Comparison of ENCODE assay signal across 28 cellular contexts in the genomic region with DNA sequence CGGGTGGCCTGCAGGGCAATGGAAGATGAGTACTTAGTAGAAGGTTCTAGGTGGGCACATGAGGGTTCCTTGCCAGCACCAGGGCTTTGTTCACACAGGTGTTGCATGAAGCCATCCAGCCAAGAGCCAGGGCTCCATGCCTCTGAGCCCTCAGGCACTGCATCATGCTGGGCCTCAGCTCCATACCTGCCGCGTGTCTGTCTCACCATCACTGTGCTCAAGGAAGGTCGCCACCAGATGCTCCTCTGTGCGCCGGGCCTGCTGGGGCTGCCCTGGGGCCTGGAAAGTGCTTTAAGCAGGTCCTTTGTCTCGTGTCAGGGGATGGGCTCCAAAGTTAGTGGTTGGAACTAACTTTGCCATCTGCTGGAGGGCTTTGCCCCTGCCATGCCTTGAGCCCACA. TPM values are rescaled to one million over a fixed set of nuclear protein-coding genes. Genes with fewer than 3 reads are reported as not detected.
A peak's percentile ranks its signal among the peaks of the same experiment; 100 is the strongest.
DNase-seq lines count a peak whose midpoint lies in the region; ATAC-seq, FAIRE-seq and TF ChIP-seq lines count a peak whose summit lies in the region.
"Had no signal": no experiment of that assay in that cellular context is flagged by ENCODE, and none has a peak within 500 bp of the region (broad histone marks: within the 10 kb centered on the region; RNA-seq: fewer than 3 reads in every experiment).

No MANE protein-coding gene starts in this region.

- no peaks in the 10 kb centered on the region for H3K23me2 ChIP-seq in H1 (ENCODE audit: low read depth, low read length)

- peaks cover 9 to 18% of the 10 kb centered on the region in 2 experiments for H4K20me1 ChIP-seq in H1 (replicated peaks in 1 of 2; ENCODE audit: control insufficient read depth in 1 of 2, insufficient read depth in 2 of 2, low read length in 2 of 2)

- no peak for TF ChIP-seq EP300 in H1 (IDR thresholded peaks at IDR 0.05; ENCODE audit: borderline replicate concordance in 1 of 2, low read depth in 2 of 2, low read length in 2 of 2)

- POLR2A ChIA-PET in H1 (lab: Charles Lee; ENCODE audit: partially characterized antibody) = no interaction called here

- peak; percentile 1 for DNase-seq in 8988T
- DNase-seq in ELF-1 (ENCODE audit: low read depth, low spot score) = peak; percentile 61
- DNase-seq in H1 (ENCODE audit: low read depth in 1 of 2, low spot score in 2 of 2) = no peak
- no peak for DNase-seq in mesothelial cell of epicardium (ENCODE audit: low spot score in 2 of 2, unreplicated experiment in 2 of 2)
- DNase-seq in NCI-H510A treated with DMSO at 0.1 percent for 48 hours (lab: John Stamatoyannopoulos, UW) = no peak
- DNase-seq in stimulated activated CD4-positive, alpha-beta T cell treated with anti-CD3 and anti-CD28 coated beads, Interleukin-2, amount 100 ng/mL, for 24 hours = no peak
- DNase-seq: Calu3; DMS79 treated with DMSO at 0.1 percent for 48 hours; GOT3; HCEC 1CT; Karpas-422; NCI-H1092 treated with DMSO at 0.1 percent for 48 hours; NCI-H146; NCI-H1930; NCI-H2107; NCI-H524 treated with DMSO at 0.1 percent for 48 hours; NCI-H82; NK-92 treated with Interleukin-12 subunit alpha and Interleukin-12 subunit beta, amount 100 ng/mL, for 24 hours; PC-9 had no signal

- H3K27ac ChIP-seq in H1 (ENCODE audit: low read depth, low read length) = no peak overlapping the region
- H3K27ac ChIP-seq: HL-60, PC-9, SJSA1 had no signal

- TF ChIP-seq POLR2A in H1 (IDR thresholded peaks at IDR 0.05; ENCODE audit: control extremely low read depth in 1 of 2, low read depth in 2 of 2, low read length in 2 of 2) = no peak

- no peak overlapping the region; the same call in 1 of the 2 replicates for H3K18ac ChIP-seq in H1 (ENCODE audit: extremely low read depth, low read length)

- no peak overlapping the region for H2BK20ac ChIP-seq in H1 (ENCODE audit: low read length)

- peaks cover 0 to 18% (median 8%) of the 10 kb centered on the region in 4 experiments; a peak in 6 of 7 replicates for H3K4me1 ChIP-seq in H1 (replicated peaks in 1 of 4; ENCODE audit: control insufficient read depth in 3 of 4, insufficient read depth in 4 of 4, low read length in 3 of 4)

- FAIRE-seq in H1 (lab: Jason Lieb, UNC) = no peak
- FAIRE-seq: GM12892 had no signal

- H3K27ac Mint-ChIP-seq in mesothelial cell of epicardium = peak overlapping the region; percentile 21

- no peak overlapping the region for H3K23ac ChIP-seq in H1 (ENCODE audit: insufficient read length)

- H3K56ac ChIP-seq in H1 (replicated peaks; ENCODE audit: insufficient read length, low read depth, low read length) = no peak overlapping the region

- H3K9me3 ChIP-seq in H1 (ENCODE audit: insufficient read depth in 2 of 2, low read depth in 1 of 2, low read length in 1 of 2) = no peaks in the 10 kb centered on the region
- H3K9me3 ChIP-seq: SJSA1 had no signal

- no peak overlapping the region for H3K9ac ChIP-seq in H1 (replicated peaks in 1 of 4; ENCODE audit: extremely low read depth in 1 of 4, low read depth in 3 of 4, low read length in 3 of 4)

- peaks cover 14 to 97% of the 10 kb centered on the region in 2 experiments for H3K79me2 ChIP-seq in H1 (ENCODE audit: control insufficient read depth in 1 of 2, insufficient read depth in 2 of 2, low read length in 2 of 2)

- no peak overlapping the region for H3K14ac ChIP-seq in H1 (ENCODE audit: insufficient read length)

- peaks cover 20% of the 10 kb centered on the region for H3K36me3 Mint-ChIP-seq in mesothelial cell of epicardium

- no peak overlapping the region for H4K91ac ChIP-seq in H1 (replicated peaks; ENCODE audit: insufficient read length, low read length)

- H3K79me1 ChIP-seq in H1 (ENCODE audit: low read depth, low read length) = peaks cover 37% of the 10 kb centered on the region

- no peak overlapping the region for H2BK5ac ChIP-seq in H1 (ENCODE audit: low read depth, low read length)

- no peaks in the 10 kb centered on the region for H3K27me3 Mint-ChIP-seq in mesothelial cell of epicardium (ENCODE audit: low read depth)

- no peak overlapping the region for H2BK15ac ChIP-seq in H1 (ENCODE audit: low read length)

- no peak overlapping the region for H3K4me3 Mint-ChIP-seq in mesothelial cell of epicardium

- no peak overlapping the region for H2AFZ ChIP-seq in H1 (ENCODE audit: low read length)
- H2AFZ ChIP-seq: PC-9 had no signal

- no peaks in the 10 kb centered on the region for H3K9me3 Mint-ChIP-seq in mesothelial cell of epicardium

- H2BK12ac ChIP-seq in H1 (ENCODE audit: low read depth, low read length) = no peak overlapping the region

- H4K8ac ChIP-seq in H1 (ENCODE audit: extremely low read depth, insufficient read depth, low read length) = 0 out of 2 replicates have a peak overlapping the region, but pooled peaks have one; percentile 58

- H3K4me3 ChIP-seq in H1 (ENCODE audit: extremely low read depth in 1 of 4, insufficient read depth in 2 of 4, low read depth in 3 of 4, low read length in 4 of 4) = no peak overlapping the region
- H3K4me3 ChIP-seq: PC-9, SJSA1 had no signal

- TF ChIP-seq CTCF in H1 (IDR thresholded peaks at IDR 0.05; ENCODE audit: control extremely low read depth in 1 of 3, insufficient read depth in 1 of 3, low read depth in 1 of 3, low read length in 3 of 3) (no peak), mesothelial cell of epicardium (IDR thresholded peaks at IDR 0.05; ENCODE audit: unreplicated experiment) (no peak)

- CTCF ChIA-PET in H1 (lab: Charles Lee; ENCODE audit: partially characterized antibody) = no interaction called here

- no peak overlapping the region for H3K4ac ChIP-seq in H1 (replicated peaks; ENCODE audit: insufficient read length, low read depth, low read length)

- no peaks in the 10 kb centered on the region for H3K27me3 ChIP-seq in H1 (replicated peaks in 1 of 4; ENCODE audit: control insufficient read depth in 3 of 4, extremely low read depth in 1 of 4, insufficient read depth in 3 of 4, low read length in 3 of 4)
- H3K27me3 ChIP-seq: SJSA1 had no signal

- H2AK5ac ChIP-seq in H1 (ENCODE audit: low read depth, low read length) = peak overlapping the region; percentile 26; the same call in 1 of the 2 replicates

- TF ChIP-seq RAD21 in H1 (IDR thresholded peaks at IDR 0.05 in 1 of 2, conservative IDR thresholded peaks at IDR 0.05 in 1 of 2; ENCODE audit: low read depth in 2 of 2, low read length in 2 of 2) = no peak

- H2BK120ac ChIP-seq in H1 (replicated peaks; ENCODE audit: low read depth, low read length) = no peak overlapping the region

- no peaks in the 10 kb centered on the region for H3K4me1 Mint-ChIP-seq in mesothelial cell of epicardium

- 95% methylated on average over 7 of the region's 7 CpGs; no CpG with 5 or more reads in 1 of the 2 experiments for WGBS in H1 (ENCODE audit: extremely low coverage in 1 of 2, insufficient coverage in 1 of 2, insufficient read length in 1 of 2, insufficient replicate concordance in 2 of 2, low coverage in 1 of 2, low lambda C conversion rate in 2 of 2, missing lambda C conversion rate in 1 of 2), 2 experiments

- ATAC-seq in HG03139 (IDR thresholded peaks at IDR 0.05; ENCODE audit: unreplicated experiment) (no peak), HG02981 (IDR thresholded peaks at IDR 0.05; ENCODE audit: unreplicated experiment) (no peak)
- ATAC-seq: Right ventricle myocardium inferior had no signal

- H4K5ac ChIP-seq in H1 (ENCODE audit: insufficient read length, low read depth, low read length) = no peak overlapping the region

- H3K36me3 ChIP-seq in H1 (ENCODE audit: control insufficient read depth in 2 of 4, insufficient read depth in 4 of 4, low read length in 3 of 4) = peaks cover 0 to 3% (median 0%) of the 10 kb centered on the region in 4 experiments; a peak in 3 of 8 replicates

- H3K4me2 ChIP-seq in H1 (ENCODE audit: insufficient read depth in 1 of 2, low read depth in 2 of 2, low read length in 2 of 2) = no peak overlapping the region
- H3K4me2 ChIP-seq: PC-9 had no signal

RNA-seq across cellular contexts. Expression of gene C16orf90, which starts 25.6 kb away (rescaled TPM):
- total RNA-seq in H1 (2021; fragmentation: NEBNext Ultra II Directional; extraction: Animal tissue kit (Norgen Biotek cat#: 25700)) = not detected in 2 replicates
- not detected in 2 replicates for polyA plus RNA-seq in H1 (2011; rRNA removed)
- not detected for polyA plus RNA-seq in H1 (2011; cell fraction: cytosol; rRNA removed)
- not detected for polyA plus RNA-seq in H1 (2011; cell fraction: nucleus; rRNA removed)
- not detected in 4 replicates for polyA plus RNA-seq in H1 (2012, experiment 1 of 2)
- polyA plus RNA-seq in H1 (2012, experiment 2 of 2) = not detected
- polyA plus RNA-seq in H1 (2013, experiment 1 of 2) = not detected
- polyA plus RNA-seq in H1 (2013, experiment 2 of 2) = not detected
- polyA minus RNA-seq in H1 (2011; rRNA and poly(A)+ RNA removed) = not detected in 2 replicates
- polyA minus RNA-seq in H1 (2011; cell fraction: cytosol; rRNA and poly(A)+ RNA removed) = not detected
- polyA minus RNA-seq in H1 (2011; cell fraction: nucleus; rRNA and poly(A)+ RNA removed) = not detected
- not detected in 3 replicates for total RNA-seq in mesothelial cell of epicardium
- total RNA-seq: A673, Calu3, PC-9, Right ventricle myocardium inferior, RPMI7951, SJSA1 had no signal
- polyA plus RNA-seq: BJ had no signal

RNA-seq across cellular contexts. Expression of gene NAA60, which starts 26.3 kb away (rescaled TPM):
- total RNA-seq in H1 (2021; fragmentation: NEBNext Ultra II Directional; extraction: Animal tissue kit (Norgen Biotek cat#: 25700)) = 47.6 and 48.3 TPM in 2 replicates
- polyA plus RNA-seq in H1 (2011; rRNA removed) = 34.1 and 61.0 TPM in 2 replicates
- polyA plus RNA-seq in H1 (2011; cell fraction: cytosol; rRNA removed) = 33.0 TPM
- polyA plus RNA-seq in H1 (2011; cell fraction: nucleus; rRNA removed) = 48.7 TPM
- 41.4 to 49.1 TPM (median 44.4 TPM) in 4 replicates for polyA plus RNA-seq in H1 (2012, experiment 1 of 2)
- 52.5 TPM for polyA plus RNA-seq in H1 (2012, experiment 2 of 2)
- 47.4 TPM for polyA plus RNA-seq in H1 (2013, experiment 1 of 2)
- 50.5 TPM for polyA plus RNA-seq in H1 (2013, experiment 2 of 2)
- 17.2 and 21.9 TPM in 2 replicates for polyA minus RNA-seq in H1 (2011; rRNA and poly(A)+ RNA removed)
- 29.6 TPM for polyA minus RNA-seq in H1 (2011; cell fraction: cytosol; rRNA and poly(A)+ RNA removed)
- polyA minus RNA-seq in H1 (2011; cell fraction: nucleus; rRNA and poly(A)+ RNA removed) = 22.6 TPM
- total RNA-seq in mesothelial cell of epicardium = 49.7 to 52.2 TPM (median 50.6 TPM) in 3 replicates

RNA-seq across cellular contexts. Expression of gene ZNF597, which starts 26.4 kb away (rescaled TPM):
- total RNA-seq in H1 (2021; fragmentation: NEBNext Ultra II Directional; extraction: Animal tissue kit (Norgen Biotek cat#: 25700)) = 2.3 and 2.6 TPM in 2 replicates
- 0.63 and 0.68 TPM in 2 replicates for polyA plus RNA-seq in H1 (2011; rRNA removed)
- 0.94 TPM for polyA plus RNA-seq in H1 (2011; cell fraction: cytosol; rRNA removed)
- polyA plus RNA-seq in H1 (2011; cell fraction: nucleus; rRNA removed) = 0.68 TPM
- polyA plus RNA-seq in H1 (2012, experiment 1 of 2) = 1.1 to 1.7 TPM (median 1.3 TPM) in 4 replicates
- polyA plus RNA-seq in H1 (2012, experiment 2 of 2) = 0.14 TPM
- polyA plus RNA-seq in H1 (2013, experiment 1 of 2) = 1.5 TPM
- polyA plus RNA-seq in H1 (2013, experiment 2 of 2) = 1.6 TPM
- polyA minus RNA-seq in H1 (2011; rRNA and poly(A)+ RNA removed) = 2.2 and 2.7 TPM in 2 replicates
- polyA minus RNA-seq in H1 (2011; cell fraction: cytosol; rRNA and poly(A)+ RNA removed) = 1.0 TPM
- 2.4 TPM for polyA minus RNA-seq in H1 (2011; cell fraction: nucleus; rRNA and poly(A)+ RNA removed)
- total RNA-seq in mesothelial cell of epicardium = 3.5 to 3.9 TPM (median 3.6 TPM) in 3 replicates

RNA-seq across cellular contexts. Expression of gene CLUAP1, which starts 31.1 kb away (rescaled TPM):
- 11.5 and 15.1 TPM in 2 replicates for total RNA-seq in H1 (2021; fragmentation: NEBNext Ultra II Directional; extraction: Animal tissue kit (Norgen Biotek cat#: 25700))
- polyA plus RNA-seq in H1 (2011; rRNA removed) = 4.0 and 4.8 TPM in 2 replicates
- 8.8 TPM for polyA plus RNA-seq in H1 (2011; cell fraction: cytosol; rRNA removed)
- polyA plus RNA-seq in H1 (2011; cell fraction: nucleus; rRNA removed) = 4.2 TPM
- polyA plus RNA-seq in H1 (2012, experiment 1 of 2) = 8.5 to 13.0 TPM (median 11.9 TPM) in 4 replicates
- polyA plus RNA-seq in H1 (2012, experiment 2 of 2) = 2.7 TPM
- polyA plus RNA-seq in H1 (2013, experiment 1 of 2) = 6.9 TPM
- polyA plus RNA-seq in H1 (2013, experiment 2 of 2) = 6.8 TPM
- 9.0 and 13.4 TPM in 2 replicates for polyA minus RNA-seq in H1 (2011; rRNA and poly(A)+ RNA removed)
- 12.3 TPM for polyA minus RNA-seq in H1 (2011; cell fraction: cytosol; rRNA and poly(A)+ RNA removed)
- polyA minus RNA-seq in H1 (2011; cell fraction: nucleus; rRNA and poly(A)+ RNA removed) = 10.6 TPM
- 30.1 to 36.4 TPM (median 36.0 TPM) in 3 replicates for total RNA-seq in mesothelial cell of epicardium

Comparison
In these comparisons a context has a peak if more than half of its experiments do, and no peak if none do; other contexts are left out.
1. DNase-seq: peak in 8988T (single experiment) and ELF-1 (single experiment); none in H1 (0 of 2), mesothelial cell of epicardium (0 of 2), NCI-H510A treated with DMSO at 0.1 percent for 48 hours (single experiment) and stimulated activated CD4-positive, alpha-beta T cell treated with anti-CD3 and anti-CD28 coated beads, Interleukin-2, amount 100 ng/mL, for 24 hours (0 of 2).